36 cellular contexts compared by ENCODE assay signal in genomic region chr2:184735611-184736010, GRCh38.
"Had no signal": no experiment of that assay in that cellular context is flagged by ENCODE, and none has a peak within 500 bp of the region (broad histone marks: within the 10 kb centered on the region; RNA-seq: fewer than 3 reads in every experiment).

No MANE protein-coding gene starts in this region.

- H3K27me3 Mint-ChIP-seq: activated CD4-positive, alpha-beta memory T cell treated with anti-CD3 and anti-CD28 coated beads, Interleukin-2, amount 10 ng/mL, durations not matched to agents 7 days and 5 days; activated CD4-positive, alpha-beta T cell treated with anti-CD3 and anti-CD28 coated beads, Interleukin-2, amount 10 ng/mL, durations not matched to agents 7 days and 5 days; activated naive CD4-positive, alpha-beta T cell treated with anti-CD3 and anti-CD28 coated beads, Interleukin-2, amount 10 ng/mL, durations not matched to agents 7 days and 5 days; activated naive CD8-positive, alpha-beta T cell treated with anti-CD3 and anti-CD28 coated beads, Interleukin-2, amount 10 ng/mL, durations not matched to agents 7 days and 5 days; activated T-cell treated with anti-CD3 and anti-CD28 coated beads, Interleukin-2, amount 50 U/mL, for 24 hours; brain; dendritic cell treated with granulocyte-macrophage colony-stimulating factor and Interleukin-4, amounts not matched to agents 40 ng/mL and 50 ng/mL, for 4 days; T-helper 17 cell had no signal

- H3K9me3 ChIP-seq: breast epithelium, gastrocnemius medialis had no signal

- H3K27ac Mint-ChIP-seq: activated CD4-positive, alpha-beta memory T cell treated with anti-CD3 and anti-CD28 coated beads, Interleukin-2, amount 10 ng/mL, durations not matched to agents 7 days and 5 days; activated CD4-positive, alpha-beta T cell treated with anti-CD3 and anti-CD28 coated beads, Interleukin-2, amount 10 ng/mL, durations not matched to agents 7 days and 5 days; activated naive CD4-positive, alpha-beta T cell treated with anti-CD3 and anti-CD28 coated beads, Interleukin-2, amount 10 ng/mL, durations not matched to agents 7 days and 5 days; activated naive CD4-positive, alpha-beta T cell treated with anti-CD3 and anti-CD28 coated beads, Interleukin-2, amount 50 U/mL, for 72 hours; activated naive CD8-positive, alpha-beta T cell treated with anti-CD3 and anti-CD28 coated beads, Interleukin-2, amount 10 ng/mL, durations not matched to agents 7 days and 5 days; activated T-cell treated with anti-CD3 and anti-CD28 coated beads, Interleukin-2, amount 50 U/mL, for 24 hours; activated T-cell treated with anti-CD3 and anti-CD28 coated beads, Interleukin-2, amount 50 U/mL, for 72 hours; brain; dendritic cell treated with granulocyte-macrophage colony-stimulating factor and Interleukin-4, amounts not matched to agents 40 ng/mL and 50 ng/mL, for 4 days; endodermal cell; T-helper 17 cell; T-helper 2 cell treated with Interferon-gamma antibody and Interleukin-4, amounts not matched to agents 5 μg/mL and 100 μg/mL, for 36 hours; WTC11 had no signal

- H3K4me1 Mint-ChIP-seq: activated CD4-positive, alpha-beta memory T cell treated with anti-CD3 and anti-CD28 coated beads, Interleukin-2, amount 10 ng/mL, durations not matched to agents 7 days and 5 days; activated CD4-positive, alpha-beta T cell treated with anti-CD3 and anti-CD28 coated beads, Interleukin-2, amount 10 ng/mL, durations not matched to agents 7 days and 5 days; activated naive CD4-positive, alpha-beta T cell treated with anti-CD3 and anti-CD28 coated beads, Interleukin-2, amount 10 ng/mL, durations not matched to agents 7 days and 5 days; activated naive CD8-positive, alpha-beta T cell treated with anti-CD3 and anti-CD28 coated beads, Interleukin-2, amount 10 ng/mL, durations not matched to agents 7 days and 5 days; brain; endodermal cell; T-helper 17 cell had no signal

- H3K27ac ChIP-seq: breast epithelium, cardiac muscle cell, coronary artery, dorsolateral prefrontal cortex, gastrocnemius medialis, heart left ventricle, VCaP had no signal

- DNase-seq: activated CD4-positive, alpha-beta memory T cell treated with anti-CD3 and anti-CD28 coated beads, Interleukin-2, amount 10 ng/mL, durations not matched to agents 7 days and 5 days; activated CD4-positive, alpha-beta T cell treated with anti-CD3 and anti-CD28 coated beads for 1 hour; activated CD4-positive, alpha-beta T cell treated with anti-CD3 and anti-CD28 coated beads for 4 hours; activated CD4-positive, alpha-beta T cell treated with anti-CD3 and anti-CD28 coated beads, Interleukin-2, amount 10 ng/mL, durations not matched to agents 7 days and 5 days; activated CD4-positive, alpha-beta T cell treated with anti-CD3 and anti-CD28 coated beads, Interleukin-2, amount 50 U/mL, for 4 hours; activated CD8-positive, alpha-beta memory T cell treated with anti-CD3 and anti-CD28 coated beads, Interleukin-2, amount 50 U/mL, for 48 hours; activated gamma-delta T cell; activated naive CD4-positive, alpha-beta T cell; activated naive CD4-positive, alpha-beta T cell treated with anti-CD3 and anti-CD28 coated beads, Interleukin-2, amount 10 ng/mL, durations not matched to agents 7 days and 5 days; activated naive CD8-positive, alpha-beta T cell treated with anti-CD3 and anti-CD28 coated beads, Interleukin-2, amount 10 ng/mL, durations not matched to agents 7 days and 5 days; activated T-cell treated with anti-CD3 and anti-CD28 coated beads for 4 hours; activated T-cell treated with anti-CD3 and anti-CD28 coated beads, Interleukin-2, amount 50 U/mL, for 24 hours; activated T-cell treated with anti-CD3 and anti-CD28 coated beads, Interleukin-2, amount 50 U/mL, for 72 hours; amygdala; aorta; central memory CD4-positive, alpha-beta T cell; dorsolateral prefrontal cortex; effector memory CD4-positive, alpha-beta T cell; endodermal cell; foreskin fibroblast; gastrocnemius medialis; glutamatergic neuron; heart left ventricle; T-helper 1 cell; T-helper 17 cell; T1000 had no signal

- H3K9me3 Mint-ChIP-seq: activated naive CD8-positive, alpha-beta T cell treated with anti-CD3 and anti-CD28 coated beads, Interleukin-2, amount 10 ng/mL, durations not matched to agents 7 days and 5 days; activated T-cell treated with anti-CD3 and anti-CD28 coated beads, Interleukin-2, amount 50 U/mL, for 24 hours had no signal

- H3K27me3 ChIP-seq: breast epithelium, cardiac muscle cell, dorsolateral prefrontal cortex, gastrocnemius medialis, heart left ventricle had no signal

- H3K4me1 ChIP-seq: breast epithelium, gastrocnemius medialis, heart left ventricle had no signal

- H3K36me3 ChIP-seq: breast epithelium, cardiac muscle cell, gastrocnemius medialis, heart left ventricle had no signal

- H3K36me3 Mint-ChIP-seq: activated naive CD4-positive, alpha-beta T cell treated with anti-CD3 and anti-CD28 coated beads, Interleukin-2, amount 10 ng/mL, durations not matched to agents 7 days and 5 days; activated naive CD4-positive, alpha-beta T cell treated with anti-CD3 and anti-CD28 coated beads, Interleukin-2, amount 50 U/mL, for 72 hours; activated naive CD8-positive, alpha-beta T cell treated with anti-CD3 and anti-CD28 coated beads, Interleukin-2, amount 10 ng/mL, durations not matched to agents 7 days and 5 days; brain; WTC11 had no signal

- H3K4me3 ChIP-seq: breast epithelium, cardiac muscle cell, coronary artery, dorsolateral prefrontal cortex, gastrocnemius medialis, heart left ventricle had no signal

- ATAC-seq: activated naive CD4-positive, alpha-beta T cell treated with anti-CD3 and anti-CD28 coated beads, Interleukin-2, amount 50 U/mL, for 72 hours; activated T-cell treated with anti-CD3 and anti-CD28 coated beads, Interleukin-2, amount 50 U/mL, for 72 hours; esophagus mucosa; gastrocnemius medialis; heart left ventricle; T-helper 17 cell; WTC11 had no signal

- H3K4me3 Mint-ChIP-seq: activated CD4-positive, alpha-beta memory T cell treated with anti-CD3 and anti-CD28 coated beads, Interleukin-2, amount 10 ng/mL, durations not matched to agents 7 days and 5 days; activated CD4-positive, alpha-beta T cell treated with anti-CD3 and anti-CD28 coated beads, Interleukin-2, amount 10 ng/mL, durations not matched to agents 7 days and 5 days; activated naive CD4-positive, alpha-beta T cell treated with anti-CD3 and anti-CD28 coated beads, Interleukin-2, amount 10 ng/mL, durations not matched to agents 7 days and 5 days; activated naive CD8-positive, alpha-beta T cell treated with anti-CD3 and anti-CD28 coated beads, Interleukin-2, amount 10 ng/mL, durations not matched to agents 7 days and 5 days; activated T-cell treated with anti-CD3 and anti-CD28 coated beads, Interleukin-2, amount 50 U/mL, for 24 hours; activated T-cell treated with anti-CD3 and anti-CD28 coated beads, Interleukin-2, amount 50 U/mL, for 72 hours; brain; dendritic cell treated with granulocyte-macrophage colony-stimulating factor and Interleukin-4, amounts not matched to agents 40 ng/mL and 50 ng/mL, for 4 days; endodermal cell; T-helper 17 cell; T-helper 2 cell treated with Interferon-gamma antibody and Interleukin-4, amounts not matched to agents 5 μg/mL and 100 μg/mL, for 36 hours; WTC11 had no signal
